23 cellular contexts compared by ENCODE assay signal in genomic region chr4:11228575-11228974, GRCh38.
A peak's percentile ranks its signal among the peaks of the same experiment; 100 is the strongest.
DNase-seq lines count a peak whose midpoint lies in the region; ATAC-seq and TF ChIP-seq lines count a peak whose summit lies in the region.
"Had no signal": no experiment of that assay in that cellular context is flagged by ENCODE, and none has a peak within 500 bp of the region (broad histone marks: within the 10 kb centered on the region; RNA-seq: fewer than 3 reads in every experiment).

No MANE protein-coding gene starts in this region.

- no peak overlapping the region for H3K4me3 ChIP-seq in fibroblast of villous mesenchyme (ENCODE audit: low read depth, low read length)
- H3K4me3 ChIP-seq: ascending aorta, left lung, MG63, mucosa of descending colon, neural progenitor cell, psoas muscle had no signal

- TF ChIP-seq CTCF in fibroblast of villous mesenchyme (IDR thresholded peaks at IDR 0.05; ENCODE audit: insufficient read depth, low read depth, low read length): no peak

- no peak overlapping the region for H3K27ac ChIP-seq in substantia nigra (ENCODE audit: low read depth, low read length, poor library complexity, severe bottlenecking)
- H3K27ac ChIP-seq: ascending aorta, left lung, neural progenitor cell, psoas muscle had no signal

- peak; percentile 26 to 62 for DNase-seq in NCI-H2081 (lab: John Stamatoyannopoulos, UW)
- DNase-seq in NCI-H2081 treated with DMSO at 0.1 percent for 48 hours (lab: John Stamatoyannopoulos, UW): no peak
- DNase-seq in NCI-H1092 treated with DMSO at 0.1 percent for 48 hours (lab: John Stamatoyannopoulos, UW): peak; percentile 57
- peak; percentile 46 for DNase-seq in NCI-H748 treated with DMSO at 0.1 percent for 48 hours (lab: John Stamatoyannopoulos, UW)
- peak; percentile 1 for DNase-seq in fibroblast of villous mesenchyme (ENCODE audit: low read depth)
- no peak for DNase-seq in substantia nigra (lab: John Stamatoyannopoulos, UW)
- DNase-seq: 8988T; activated B cell treated with CpG ODN at 0.5 μM for 24 hours; activated CD8-positive, alpha-beta T cell treated with anti-CD3 and anti-CD28 coated beads for 36 hours; activated naive CD4-positive, alpha-beta T cell treated with anti-CD3 and anti-CD28 coated beads, Interleukin-2, amount 10 ng/mL, durations not matched to agents 7 days and 5 days; activated T-cell treated with anti-CD3 and anti-CD28 coated beads, Interleukin-2, amount 50 U/mL, for 4 hours; Calu3; head of caudate nucleus; left lung; MG63; mucosa of descending colon; psoas muscle; small intestine; stimulated activated CD4-positive, alpha-beta T cell treated with anti-CD3 and anti-CD28 coated beads, Interleukin-4, amount 100 ng/mL, for 24 hours had no signal

- ATAC-seq in HG03039 (IDR thresholded peaks at IDR 0.05; ENCODE audit: unreplicated experiment): no peak
- ATAC-seq in GM18858 (IDR thresholded peaks at IDR 0.05; ENCODE audit: unreplicated experiment): no peak
- ATAC-seq: activated CD8-positive, alpha-beta T cell treated with anti-CD3 and anti-CD28 coated beads for 36 hours; activated T-cell treated with anti-CD3 and anti-CD28 coated beads, Interleukin-2, amount 50 U/mL, for 4 hours; left lung; mucosa of descending colon; psoas muscle had no signal

Comparison
In these comparisons a context has a peak if more than half of its experiments do, and no peak if none do; other contexts are left out.
1. DNase-seq: peak in NCI-H2081 (2 of 2), NCI-H1092 treated with DMSO at 0.1 percent for 48 hours (single experiment), NCI-H748 treated with DMSO at 0.1 percent for 48 hours (single experiment) and fibroblast of villous mesenchyme (single experiment); none in NCI-H2081 treated with DMSO at 0.1 percent for 48 hours (single experiment) and substantia nigra (0 of 49).